ENCODE assay signal across 8 cellular contexts in genomic region chr5:149141957-149142851, GRCh38. TPM values are rescaled to one million over a fixed set of nuclear protein-coding genes. Genes with fewer than 3 reads are reported as not detected.
A peak's percentile ranks its signal among the peaks of the same experiment; 100 is the strongest.
DNase-seq lines count a peak whose midpoint lies in the region; ATAC-seq and TF ChIP-seq lines count a peak whose summit lies in the region.

No MANE protein-coding gene starts in this region.

- TF ChIP-seq CTCF in HFF-Myc (IDR thresholded peaks at IDR 0.05; ENCODE audit: low read depth, low read length, missing control alignments) (no peak), gastrocnemius medialis (IDR thresholded peaks at IDR 0.05 in 4 of 5, conservative IDR thresholded peaks at IDR 0.05 in 1 of 5) (no peak)

- H3K4me1 ChIP-seq in adipocyte (ENCODE audit: control insufficient read depth, insufficient read depth, low read length) (peaks cover 38% of the 10 kb centered on the region), gastrocnemius medialis (peaks cover 22 to 26% of the 10 kb centered on the region in 2 donors)

- H3K4me3 ChIP-seq in HFF-Myc (replicated peaks; ENCODE audit: low read depth, low read length), result peak overlapping the region; percentile 75
- H3K4me3 ChIP-seq in adipocyte (ENCODE audit: low read length), result peak overlapping the region; percentile 98
- peak overlapping the region; percentile 56 for H3K4me3 ChIP-seq in iPS-11a (ENCODE audit: low read depth, low read length)
- H3K4me3 ChIP-seq in gastrocnemius medialis, result peak overlapping the region; percentile 87 to 93 (median 91)

- peak overlapping the region; percentile 86 to 91 (median 88) for H3K27ac ChIP-seq in gastrocnemius medialis

- H3K27me3 ChIP-seq in adipocyte (replicated peaks; ENCODE audit: control insufficient read depth, insufficient read depth, low read length), result no peaks in the 10 kb centered on the region
- no peaks in the 10 kb centered on the region for H3K27me3 ChIP-seq in gastrocnemius medialis

- H3K36me3 ChIP-seq in adipocyte (ENCODE audit: control insufficient read depth, insufficient read depth, low read length, severe bottlenecking), result no peaks in the 10 kb centered on the region
- H3K36me3 ChIP-seq in gastrocnemius medialis, result peaks cover 0 to 8% of the 10 kb centered on the region in 2 donors

- peak; percentile 72 to 75 for ATAC-seq in gastrocnemius medialis
- ATAC-seq in GM18870 (IDR thresholded peaks at IDR 0.05; ENCODE audit: unreplicated experiment), result no peak
- ATAC-seq in HG03439 (IDR thresholded peaks at IDR 0.05; ENCODE audit: unreplicated experiment), result no peak
- no peak for ATAC-seq in GM18861 (IDR thresholded peaks at IDR 0.05; ENCODE audit: unreplicated experiment)

- TF ChIP-seq POLR2A in gastrocnemius medialis (IDR thresholded peaks at IDR 0.05), result peak in 1 of 2 donors; percentile 12

- H3K9me3 ChIP-seq in adipocyte (ENCODE audit: control insufficient read depth, low read length) (no peaks in the 10 kb centered on the region), gastrocnemius medialis (no peaks in the 10 kb centered on the region)

- in situ Hi-C loops in gastrocnemius medialis (cut with MboI; ENCODE audit: low sequenced_read_pairs in 4 of 4), result loop anchor here (5.0 to 25.0 kb wide), 4 partner anchors 80 to 420 kb away; partner anchors contain the start of gene CSNK1A1 (in 1 of the 4)

- DNase-seq in 8988T (peak; percentile 28), HFF-Myc (ENCODE audit: extremely low read depth, low read depth) (no peak), adipocyte (ENCODE audit: low read depth) (no peak), gastrocnemius medialis (peak; percentile 36 to 63)

- intact Hi-C loops in gastrocnemius medialis (cut with DNase I; ENCODE audit: low total_unique reads), result loop anchor here (1.0 to 5.0 kb wide), 3 partner anchors 39 to 130 kb away; partner anchors contain the start of gene AFAP1L1

- peak overlapping the region; percentile 95 for H3K9ac ChIP-seq in adipocyte (ENCODE audit: low read length)

RNA-seq across cellular contexts. Expression of gene ABLIM3, which starts 0.9 kb away (rescaled TPM):
- 100 to 1,000 TPM in 1 of 4 donors, 10 to 100 TPM in 3; 37.5 to 155 (median 67.7) TPM for total RNA-seq in gastrocnemius medialis

Comparison
In these comparisons a context has a peak if more than half of its experiments do, and no peak if none do; other contexts are left out.
1. DNase-seq: peak in 8988T (single experiment) and gastrocnemius medialis (2 of 2); none in HFF-Myc (single experiment) and adipocyte (single experiment).
2. ATAC-seq: peak in gastrocnemius medialis (2 of 2); none in GM18870 (single experiment), HG03439 (single experiment) and GM18861 (single experiment).
3. Peak in every context shown above with its lines, with median percentiles within 50 percentile points of each other: H3K4me3 ChIP-seq.